1 cellular context compared by ENCODE assay signal in genomic region chr4:42656736-42656985, GRCh38.
TF ChIP-seq lines count a peak whose summit lies in the region.

No MANE protein-coding gene starts in this region.

TF ChIP-seq in HepG2, 621 proteins besides CTCF, POLR2A, EP300 and RAD21 (continued from another document and continues in another):
- TF ChIP-seq ZBTB39 (CRISPR knock-in tag; IDR thresholded peaks at IDR 0.05) (0 out of 2 replicates have a peak, but pooled peaks have one; percentile 9), ZNF468 (CRISPR knock-in tag; IDR thresholded peaks at IDR 0.05) (no peak), ZBTB21 (CRISPR knock-in tag; IDR thresholded peaks at IDR 0.05) (no peak), ZNF773 (CRISPR knock-in tag; IDR thresholded peaks at IDR 0.05; ENCODE audit: borderline replicate concordance) (peak; percentile 25; the same call in 1 of the 2 replicates), AGO1 (IDR thresholded peaks at IDR 0.05; ENCODE audit: low read depth, low read length, poor library complexity, severe bottlenecking) (no peak), KDM6A (CRISPR knock-in tag; IDR thresholded peaks at IDR 0.05; ENCODE audit: low read depth) (no peak), MXD1 (CRISPR knock-in tag; IDR thresholded peaks at IDR 0.05) (peak; percentile 21; the same call in 1 of the 2 replicates), ZNF142 (CRISPR knock-in tag; IDR thresholded peaks at IDR 0.05) (0 out of 2 replicates have a peak, but pooled peaks have one; percentile 18), ZNF207 (IDR thresholded peaks at IDR 0.05; ENCODE audit: borderline replicate concordance) (no peak), ZIK1 (CRISPR knock-in tag; IDR thresholded peaks at IDR 0.05; ENCODE audit: borderline replicate concordance, low read depth) (no peak), ZBTB40 (IDR thresholded peaks at IDR 0.05) (no peak), ZBTB40 (CRISPR knock-in tag; IDR thresholded peaks at IDR 0.05) (0 out of 2 replicates have a peak, but pooled peaks have one; percentile 16), ZHX1 (CRISPR knock-in tag; IDR thresholded peaks at IDR 0.05; ENCODE audit: low read depth) (no peak), ZNF20 (CRISPR knock-in tag; IDR thresholded peaks at IDR 0.05) (no peak), ZNF883 (CRISPR knock-in tag; IDR thresholded peaks at IDR 0.05; ENCODE audit: not compliant biosample characterization) (peak; percentile 9), ZBTB10 (CRISPR knock-in tag; IDR thresholded peaks at IDR 0.05; ENCODE audit: borderline replicate concordance) (no peak), THAP11 (CRISPR knock-in tag; IDR thresholded peaks at IDR 0.05) (no peak), TERF1 (CRISPR knock-in tag; IDR thresholded peaks at IDR 0.05) (no peak), ZNF326 (CRISPR knock-in tag; IDR thresholded peaks at IDR 0.05; ENCODE audit: borderline replicate concordance) (no peak), TOE1 (CRISPR knock-in tag; IDR thresholded peaks at IDR 0.05) (no peak), NONO (IDR thresholded peaks at IDR 0.05) (no peak), NONO (CRISPR knock-in tag; conservative IDR thresholded peaks at IDR 0.05) (no peak), KDM5B (CRISPR knock-in tag; IDR thresholded peaks at IDR 0.05; ENCODE audit: borderline replicate concordance) (peak; percentile 8; the same call in 1 of the 2 replicates), ZNF737 (CRISPR knock-in tag; IDR thresholded peaks at IDR 0.05; ENCODE audit: borderline replicate concordance) (no peak), ZNF496 (CRISPR knock-in tag; IDR thresholded peaks at IDR 0.05; ENCODE audit: insufficient replicate concordance) (no peak), ZNF615 (CRISPR knock-in tag; IDR thresholded peaks at IDR 0.05; ENCODE audit: borderline replicate concordance) (no peak), KDM1A (CRISPR knock-in tag; IDR thresholded peaks at IDR 0.05) (no peak), FOXA1 (IDR thresholded peaks at IDR 0.05) (no peak), FOXA1 (CRISPR knock-in tag; IDR thresholded peaks at IDR 0.05) (no peak), DR1 (CRISPR knock-in tag; IDR thresholded peaks at IDR 0.05) (no peak), ZNF747 (CRISPR knock-in tag; IDR thresholded peaks at IDR 0.05; ENCODE audit: borderline replicate concordance) (0 out of 2 replicates have a peak, but pooled peaks have one; percentile 5), RARA (CRISPR knock-in tag; IDR thresholded peaks at IDR 0.05) (no peak), ZFP62 (CRISPR knock-in tag; IDR thresholded peaks at IDR 0.05) (no peak), CENPX (CRISPR knock-in tag; IDR thresholded peaks at IDR 0.05) (no peak)
